ENCODE assay signal across 8 cellular contexts in the genomic region with DNA sequence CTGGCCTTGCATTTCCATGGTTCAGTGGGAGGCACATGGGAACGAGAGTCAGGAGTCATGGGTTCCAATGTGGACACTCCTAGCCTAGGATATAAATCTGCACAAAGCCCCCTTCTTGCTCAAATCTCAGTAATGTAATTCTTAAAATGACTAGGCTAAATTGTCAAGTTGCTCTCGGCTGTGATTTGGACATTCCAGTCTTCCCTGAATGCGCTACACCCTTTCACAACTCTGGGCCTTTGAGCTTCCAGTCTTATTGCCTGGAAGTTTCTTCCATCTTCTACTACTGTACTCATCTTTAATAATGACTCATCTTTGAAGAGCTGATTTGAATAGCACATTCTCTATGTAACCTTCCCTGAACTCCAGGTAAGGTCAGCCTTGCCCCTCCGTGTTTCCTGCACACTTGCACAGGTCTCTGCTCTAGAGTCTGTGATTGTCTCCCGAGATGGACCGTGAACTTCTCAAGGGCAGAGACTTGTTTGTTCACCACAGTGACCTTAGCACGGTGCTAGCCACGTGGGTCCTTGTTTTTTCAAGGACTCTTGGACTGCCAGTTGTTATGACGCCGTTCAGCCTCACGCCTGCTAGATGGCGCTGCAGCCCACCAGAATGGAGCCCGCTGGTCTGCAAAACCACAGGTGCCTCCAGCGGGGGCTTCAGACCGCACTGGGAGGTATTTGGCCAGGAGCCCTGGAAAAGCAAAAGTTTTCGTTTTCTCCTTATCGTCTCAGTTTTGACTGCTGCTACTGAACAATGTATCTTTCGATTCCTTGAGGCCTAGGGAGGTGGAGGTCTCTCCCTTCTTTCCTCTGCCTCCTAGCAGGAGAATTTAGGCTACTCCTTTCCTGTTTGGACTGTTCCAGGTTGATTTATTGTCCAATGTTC. TPM values are rescaled to one million over a fixed set of nuclear protein-coding genes. Genes with fewer than 3 reads are reported as not detected.
DNase-seq lines count a peak whose midpoint lies in the region; ATAC-seq, FAIRE-seq and TF ChIP-seq lines count a peak whose summit lies in the region.

No MANE protein-coding gene starts in this region.

- in situ Hi-C loops in IMR-90 (cut with MboI; ENCODE audit: low sequenced_read_pairs), result loop anchor here (25.0 kb wide), 3 partner anchors 546 to 946 kb away; partner anchors contain the start of gene NR4A3

- TF ChIP-seq RAD21 in IMR-90 (IDR thresholded peaks at IDR 0.05; ENCODE audit: low read length), result peak; percentile 96

- intact Hi-C loops in IMR-90 (cut with micrococcal nuclease), result loop anchor here (1.0 to 10.0 kb wide), 7 partner anchors 82 to 1328 kb away; partner anchors contain the start of gene STX17

- H2BK20ac ChIP-seq in IMR-90 (ENCODE audit: low read depth, low read length), result peak overlapping the region; percentile 57

- H4K20me1 ChIP-seq in IMR-90 (ENCODE audit: insufficient read depth, low read length), result no peaks in the 10 kb centered on the region

- H2AFZ ChIP-seq in IMR-90 (replicated peaks; ENCODE audit: low read length, poor library complexity) (peak overlapping the region; percentile 67), parathyroid adenoma (peak overlapping the region; percentile 68)

- no peaks in the 10 kb centered on the region for H3K79me2 ChIP-seq in parathyroid adenoma

- H3K36me3 ChIP-seq in IMR-90 (ENCODE audit: control insufficient read depth, insufficient read depth, low read length) (no peaks in the 10 kb centered on the region), RWPE2 (ENCODE audit: low read depth) (no peaks in the 10 kb centered on the region), parathyroid adenoma (ENCODE audit: control insufficient read depth, insufficient read depth, low read length) (no peaks in the 10 kb centered on the region)

- peak overlapping the region; percentile 26 for H2AK9ac ChIP-seq in IMR-90 (replicated peaks; ENCODE audit: low read depth, low read length, poor library complexity)

- 21% methylated on average over 10 of the region's 18 CpGs; no CpG with 5 or more reads in 1 of the 2 experiments for WGBS in IMR-90 (ENCODE audit: extremely low coverage in 2 of 2, insufficient read length in 1 of 2), 2 experiments

- peak overlapping the region; percentile 68 for H3K4me2 ChIP-seq in IMR-90 (ENCODE audit: low read depth, low read length)
- peak overlapping the region; percentile 61 for H3K4me2 ChIP-seq in parathyroid adenoma (ENCODE audit: low read length)

- H3K9me3 ChIP-seq in IMR-90 (ENCODE audit: control insufficient read depth, insufficient read depth, low read length), result no peaks in the 10 kb centered on the region
- no peaks in the 10 kb centered on the region for H3K9me3 ChIP-seq in RWPE2 (ENCODE audit: severe bottlenecking)
- H3K9me3 ChIP-seq in parathyroid adenoma (ENCODE audit: control insufficient read depth, low read length), result no peaks in the 10 kb centered on the region

- no peak overlapping the region for H2AK5ac ChIP-seq in IMR-90 (ENCODE audit: low read depth, low read length)

- no peak overlapping the region for H4K5ac ChIP-seq in IMR-90 (ENCODE audit: low read depth, low read length)

- BruUV-seq in IMR-90 (replicated peaks; lab: Mats Ljungman, UMichigan), result no TSS peak

- H3K4me1 ChIP-seq in IMR-90 (ENCODE audit: control insufficient read depth, insufficient read depth, low read length) (peaks cover 2% of the 10 kb centered on the region; the same call in 1 of the 2 replicates), RWPE2 (ENCODE audit: insufficient read depth, poor library complexity, severe bottlenecking) (no peaks in the 10 kb centered on the region), parathyroid adenoma (peaks cover 3% of the 10 kb centered on the region)

- CTCF ChIA-PET in IMR-90 (lab: Yijun Ruan, JAX), result interaction anchor here (0.6 kb wide), 1 partner anchor 903 kb away, joined by 4 read pairs; no protein-coding TSS in a partner anchor

- peak overlapping the region; percentile 31; the same call in 1 of the 2 replicates for H3K4ac ChIP-seq in IMR-90 (ENCODE audit: low read depth, low read length)

- no peak overlapping the region for H4K91ac ChIP-seq in IMR-90 (ENCODE audit: insufficient read depth, low read depth, low read length)

- H3K14ac ChIP-seq in IMR-90 (replicated peaks; ENCODE audit: low read depth, low read length), result peak overlapping the region; percentile 15; the same call in 1 of the 2 replicates

- TF ChIP-seq POLR2A in IMR-90 (IDR thresholded peaks at IDR 0.05; ENCODE audit: low read depth, low read length), result 0 out of 2 replicates have a peak, but pooled peaks have one; percentile 23

- H3K18ac ChIP-seq in IMR-90 (ENCODE audit: low read depth, low read length), result no peak overlapping the region

- H3K4me3 ChIP-seq in IMR-90 (ENCODE audit: insufficient read depth, low read depth, low read length) (no peak overlapping the region), RWPE2 (ENCODE audit: severe bottlenecking) (no peak overlapping the region), parathyroid adenoma (ENCODE audit: low read depth, low read length) (peak overlapping the region; percentile 17)

- DNase-seq in D721Med (ENCODE audit: insufficient read length, low spot score) (no peak), IMR-90 (peak; percentile 68), RWPE2 (ENCODE audit: low spot score) (no peak), glomerular endothelial cell (ENCODE audit: extremely low read depth, low read depth, low spot score) (peak; percentile 34), urothelium cell line (ENCODE audit: low spot score) (peak; percentile 73)
- DNase-seq in activated naive CD4-positive, alpha-beta T cell (lab: John Stamatoyannopoulos, UW), result peak; percentile 3 to 36 (median 16)

- no peak overlapping the region; the same call in 1 of the 2 replicates for H3K23ac ChIP-seq in IMR-90 (ENCODE audit: low read depth, low read length)

- FAIRE-seq in D721Med (lab: Jason Lieb, UNC) (no peak), urothelium cell line (lab: Jason Lieb, UNC) (no peak)

- H3K56ac ChIP-seq in IMR-90 (ENCODE audit: extremely low read depth, insufficient read depth, low read length), result no peak overlapping the region

- no peak overlapping the region for H2BK15ac ChIP-seq in IMR-90 (ENCODE audit: low read depth, low read length)

- H3K27ac ChIP-seq in IMR-90 (ENCODE audit: insufficient read depth, low read length) (no peak overlapping the region), RWPE2 (ENCODE audit: poor library complexity, severe bottlenecking) (no peak overlapping the region), parathyroid adenoma (no peak overlapping the region)

- dilution Hi-C loops in IMR-90 (cut with HindIII; ENCODE audit: low sequenced_read_pairs, unreplicated experiment), result no loop called here

- ATAC-seq in GM21390 (IDR thresholded peaks at IDR 0.05; ENCODE audit: unreplicated experiment) (peak; percentile 53), IMR-90 (ENCODE audit: low read depth) (peak; percentile 81), RWPE2 (ENCODE audit: low read depth) (peak; percentile 49; the same call in 1 of the 3 replicates)

- H2BK120ac ChIP-seq in IMR-90 (ENCODE audit: low read depth, low read length), result peak overlapping the region; percentile 23; the same call in 1 of the 2 replicates

- H4K8ac ChIP-seq in IMR-90 (ENCODE audit: low read depth in 2 of 2, low read length in 2 of 2), result no peak overlapping the region; a peak in 1 of 4 replicates

- TF ChIP-seq CTCF in D721Med (IDR thresholded peaks at IDR 0.05; ENCODE audit: insufficient read depth, missing control alignments) (peak; percentile 90), IMR-90 (conservative IDR thresholded peaks at IDR 0.05; ENCODE audit: low read depth, low read length) (peak; percentile 84), RWPE2 (IDR thresholded peaks at IDR 0.05; ENCODE audit: poor library complexity, severe bottlenecking) (peak; percentile 74), parathyroid adenoma (IDR thresholded peaks at IDR 0.05) (peak; percentile 67)

- POLR2A ChIA-PET in IMR-90 (lab: Charles Lee; ENCODE audit: unreplicated experiment), result no interaction called here

- H3K79me1 ChIP-seq in IMR-90 (ENCODE audit: low read depth in 1 of 2, low read length in 2 of 2), result no peaks in the 10 kb centered on the region

- peaks cover 2% of the 10 kb centered on the region; the same call in 1 of the 2 replicates for H3K9me1 ChIP-seq in IMR-90 (ENCODE audit: insufficient read depth, low read length)

- no peaks in the 10 kb centered on the region for H3K27me3 ChIP-seq in IMR-90 (ENCODE audit: control insufficient read depth, insufficient read depth, low read length)
- H3K27me3 ChIP-seq in RWPE2 (ENCODE audit: insufficient read depth, poor library complexity, severe bottlenecking), result no peaks in the 10 kb centered on the region
- H3K27me3 ChIP-seq in parathyroid adenoma (ENCODE audit: control insufficient read depth, insufficient read depth, low read length), result no peaks in the 10 kb centered on the region

- no peak overlapping the region for H2BK5ac ChIP-seq in IMR-90 (ENCODE audit: low read depth, low read length, poor library complexity, severe bottlenecking)

- no peak overlapping the region for H3K9ac ChIP-seq in IMR-90 (ENCODE audit: low read depth, low read length)
- H3K9ac ChIP-seq in parathyroid adenoma, result no peak overlapping the region

TF ChIP-seq in IMR-90, 13 proteins besides CTCF, POLR2A, EP300 and RAD21 (continues in another document):
- TF ChIP-seq SMC3 (IDR thresholded peaks at IDR 0.05; ENCODE audit: low read depth, low read length) (peak; percentile 81), ELK1 (IDR thresholded peaks at IDR 0.05; ENCODE audit: borderline replicate concordance, low read depth, low read length) (no peak)

RNA-seq across cellular contexts. Expression of gene SEC61B, which starts 44.3 kb away (rescaled TPM):
- total RNA-seq in IMR-90 (2012; rRNA removed), result 180 and 184 TPM in 2 replicates
- 281 and 285 TPM in 2 replicates for polyA plus RNA-seq in IMR-90 (2012; rRNA removed)
- 432 and 436 TPM in 2 replicates for polyA plus RNA-seq in IMR-90 (2012; cell fraction: cytosol; rRNA removed)
- 116 and 149 TPM in 2 replicates for polyA plus RNA-seq in IMR-90 (2012; cell fraction: nucleus; rRNA removed; ENCODE audit: low replicate concordance)
- total RNA-seq in glomerular endothelial cell, result 181 and 189 TPM in 2 replicates

RNA-seq across cellular contexts. Expression of gene ALG2, which starts 44.6 kb away (rescaled TPM):
- total RNA-seq in IMR-90 (2012; rRNA removed) (33.9 and 38.4 TPM in 2 replicates), glomerular endothelial cell (43.5 and 45.0 TPM in 2 replicates)
- polyA plus RNA-seq in IMR-90 (2012; rRNA removed), result 35.1 and 36.4 TPM in 2 replicates
- 28.1 and 31.3 TPM in 2 replicates for polyA plus RNA-seq in IMR-90 (2012; cell fraction: cytosol; rRNA removed)
- 20.4 and 43.6 TPM in 2 replicates for polyA plus RNA-seq in IMR-90 (2012; cell fraction: nucleus; rRNA removed; ENCODE audit: low replicate concordance)

Comparison
In these comparisons a context has a peak if more than half of its experiments do, and no peak if none do; other contexts are left out.
1. DNase-seq: peak in IMR-90 (single experiment), activated naive CD4-positive, alpha-beta T cell (4 of 4), glomerular endothelial cell (single experiment) and urothelium cell line (single experiment); none in D721Med (single experiment) and RWPE2 (single experiment).
2. Peak in every context shown above with its lines, with median percentiles within 50 percentile points of each other: CTCF ChIP-seq and ATAC-seq.